Comparison of ENCODE assay signal across 16 cellular contexts in genomic region chr2:200322607-200323006, GRCh38.
"Had no signal": no experiment of that assay in that cellular context is flagged by ENCODE, and none has a peak within 500 bp of the region (broad histone marks: within the 10 kb centered on the region; RNA-seq: fewer than 3 reads in every experiment).

No MANE protein-coding gene starts in this region.

- H3K4me1 Mint-ChIP-seq: naive B cell had no signal

- H3K27ac Mint-ChIP-seq: activated naive CD4-positive, alpha-beta T cell treated with anti-CD3 and anti-CD28 coated beads for 36 hours; naive B cell had no signal

- H3K4me3 ChIP-seq: breast epithelium, gastroesophageal sphincter, heart left ventricle, left lung, psoas muscle, skin epidermis, thoracic aorta had no signal

- DNase-seq: activated CD4-positive, alpha-beta T cell treated with anti-CD3 and anti-CD28 coated beads for 1 hour; activated CD4-positive, alpha-beta T cell treated with anti-CD3 and anti-CD28 coated beads, Interleukin-2, amount 50 U/mL, for 48 hours; activated naive CD4-positive, alpha-beta T cell treated with anti-CD3 and anti-CD28 coated beads for 36 hours; activated T-cell treated with anti-CD3 and anti-CD28 coated beads for 4 hours; aorta; cortex of kidney; heart left ventricle; left lung; naive B cell; psoas muscle; right cardiac atrium; stimulated activated CD4-positive, alpha-beta T cell treated with anti-CD3 and anti-CD28 coated beads, Interleukin-4, amount 100 ng/mL, for 1 hour had no signal

- H3K36me3 Mint-ChIP-seq: naive B cell had no signal

- H3K9me3 Mint-ChIP-seq: activated naive CD4-positive, alpha-beta T cell treated with anti-CD3 and anti-CD28 coated beads for 36 hours; naive B cell had no signal

- H3K27ac ChIP-seq: breast epithelium, gastroesophageal sphincter, left lung, psoas muscle, skin epidermis, thoracic aorta had no signal

- H3K27me3 ChIP-seq: breast epithelium, gastroesophageal sphincter, heart left ventricle, left lung had no signal

- H3K36me3 ChIP-seq: breast epithelium, gastroesophageal sphincter, heart left ventricle, left lung, thoracic aorta had no signal

- H3K9me3 ChIP-seq: breast epithelium, gastroesophageal sphincter, heart left ventricle, left lung, psoas muscle, thoracic aorta had no signal

- ATAC-seq: gastroesophageal sphincter, left lung, psoas muscle, right cardiac atrium had no signal

- H3K4me3 Mint-ChIP-seq: activated naive CD4-positive, alpha-beta T cell treated with anti-CD3 and anti-CD28 coated beads for 36 hours; naive B cell had no signal
